ENCODE assay signal across 26 cellular contexts in genomic region chr1:113125469-113125868, GRCh38.
"Had no signal": no experiment of that assay in that cellular context is flagged by ENCODE, and none has a peak within 500 bp of the region (broad histone marks: within the 10 kb centered on the region; RNA-seq: fewer than 3 reads in every experiment).

No MANE protein-coding gene starts in this region.

- H3K27ac Mint-ChIP-seq: memory B cell; progenitor cell of endocrine pancreas; stimulated activated memory B cell treated with anti-CD40 and anti-IgM and Interleukin-4, amounts not matched to agents 10 μg/mL and 1 μg/mL and 100 μg/mL, for 72 hours had no signal

- H3K4me3 ChIP-seq: coronary artery, esophagus muscularis mucosa, lung, sigmoid colon, suprapubic skin, transverse colon, upper lobe of right lung, uterus had no signal

- ATAC-seq: foreskin keratinocyte; left colon; stimulated activated memory B cell treated with anti-CD40 and anti-IgM and Interleukin-4, amounts not matched to agents 10 μg/mL and 1 μg/mL and 100 μg/mL, for 72 hours; stimulated activated naive CD8-positive, alpha-beta T cell treated with anti-CD3 and anti-CD28 coated beads, Interleukin-15, amount 100 ng/mL, for 72 hours; upper lobe of right lung had no signal

- H3K27me3 Mint-ChIP-seq: memory B cell; natural killer cell treated with Interleukin-12 subunit alpha and Interleukin-12 subunit beta and Interleukin-15 and Interleukin-18, amount 100 ng/mL, for 72 hours; progenitor cell of endocrine pancreas; stimulated activated memory B cell treated with anti-CD40 and anti-IgM and Interleukin-4, amounts not matched to agents 10 μg/mL and 1 μg/mL and 100 μg/mL, for 72 hours; stimulated activated naive CD8-positive, alpha-beta T cell treated with anti-CD3 and anti-CD28 coated beads, Interleukin-15, amount 100 ng/mL, for 72 hours had no signal

- H3K27ac ChIP-seq: coronary artery, foreskin keratinocyte, neutrophil, parathyroid adenoma, suprapubic skin, transverse colon, uterus had no signal

- H3K9me3 ChIP-seq: esophagus muscularis mucosa, neutrophil, sigmoid colon, suprapubic skin, transverse colon, upper lobe of right lung, uterus had no signal

- H3K4me1 Mint-ChIP-seq: neural crest cell had no signal

- H3K27me3 ChIP-seq: esophagus muscularis mucosa, foreskin keratinocyte, neutrophil, sigmoid colon, suprapubic skin, transverse colon, upper lobe of right lung, uterus had no signal

- H3K36me3 ChIP-seq: uterus had no signal

- H3K9me3 Mint-ChIP-seq: memory B cell; natural killer cell treated with Interleukin-12 subunit alpha and Interleukin-12 subunit beta and Interleukin-15 and Interleukin-18, amount 100 ng/mL, for 72 hours; neural crest cell; stimulated activated memory B cell treated with anti-CD40 and anti-IgM and Interleukin-4, amounts not matched to agents 10 μg/mL and 1 μg/mL and 100 μg/mL, for 72 hours; stimulated activated naive CD8-positive, alpha-beta T cell treated with anti-CD3 and anti-CD28 coated beads, Interleukin-15, amount 100 ng/mL, for 72 hours had no signal

- H3K4me1 ChIP-seq: foreskin keratinocyte, parathyroid adenoma, suprapubic skin, upper lobe of right lung, uterus had no signal

- DNase-seq: dermis blood vessel endothelial cell; effector memory CD4-positive, alpha-beta T cell; foreskin keratinocyte; hypothalamus; immature natural killer cell; islet precursor cell; kidney glomerular epithelial cell; left colon; sigmoid colon; stimulated activated CD4-positive, alpha-beta T cell treated with anti-CD3 and anti-CD28 coated beads, Interleukin-2, amount 100 ng/mL, for 24 hours; stimulated activated CD4-positive, alpha-beta T cell treated with anti-CD3 and anti-CD28 coated beads, Interleukin-4, amount 100 ng/mL, for 24 hours; stimulated activated naive CD8-positive, alpha-beta T cell treated with anti-CD3 and anti-CD28 coated beads, Interleukin-15, amount 100 ng/mL, for 72 hours; transverse colon; upper lobe of right lung; uterus had no signal

- H3K4me3 Mint-ChIP-seq: immature natural killer cell; memory B cell; natural killer cell treated with Interleukin-12 subunit alpha and Interleukin-12 subunit beta and Interleukin-15 and Interleukin-18, amount 100 ng/mL, for 72 hours; neural crest cell; stimulated activated memory B cell treated with anti-CD40 and anti-IgM and Interleukin-4, amounts not matched to agents 10 μg/mL and 1 μg/mL and 100 μg/mL, for 72 hours; stimulated activated naive CD8-positive, alpha-beta T cell treated with anti-CD3 and anti-CD28 coated beads, Interleukin-15, amount 100 ng/mL, for 72 hours had no signal
